17 cellular contexts compared by ENCODE assay signal in genomic region chr12:25242981-25243764, GRCh38. TPM values are rescaled to one million over a fixed set of nuclear protein-coding genes. Genes with fewer than 3 reads are reported as not detected.
A peak's percentile ranks its signal among the peaks of the same experiment; 100 is the strongest.
DNase-seq lines count a peak whose midpoint lies in the region; ATAC-seq, FAIRE-seq and TF ChIP-seq lines count a peak whose summit lies in the region.
"Had no signal": no experiment of that assay in that cellular context is flagged by ENCODE, and none has a peak within 500 bp of the region (broad histone marks: within the 10 kb centered on the region; RNA-seq: fewer than 3 reads in every experiment).

No MANE protein-coding gene starts in this region.

- H3K27ac ChIP-seq in GM23338 (ENCODE audit: low read depth) (no peak overlapping the region), small intestine (ENCODE audit: low read depth in 1 of 2, low read length in 1 of 2) (no peak overlapping the region)
- H3K27ac ChIP-seq: C4-2B, heart right ventricle had no signal

- no peaks in the 10 kb centered on the region for H3K27me3 ChIP-seq in GM23338 (ENCODE audit: insufficient read depth)
- H3K27me3 ChIP-seq in small intestine (ENCODE audit: control insufficient read depth in 2 of 2, insufficient read depth in 2 of 2, low read length in 2 of 2) = no peaks in the 10 kb centered on the region
- H3K27me3 ChIP-seq in HAP-1 (ENCODE audit: low read depth) = no peaks in the 10 kb centered on the region
- H3K27me3 ChIP-seq: heart right ventricle, MG63 had no signal

- H3K9me3 ChIP-seq in small intestine (ENCODE audit: control insufficient read depth, low read depth) (no peaks in the 10 kb centered on the region), HAP-1 (no peaks in the 10 kb centered on the region)
- H3K9me3 ChIP-seq: heart right ventricle, MG63 had no signal

- 23 to 61% (median 43%) methylated on average over 5 of the region's 5 CpGs for WGBS in small intestine, 3 donors

- H3K27me3 Mint-ChIP-seq in GM23338 (ENCODE audit: insufficient read depth, low read depth, poor library complexity) = no peaks in the 10 kb centered on the region
- H3K27me3 Mint-ChIP-seq: activated naive CD4-positive, alpha-beta T cell treated with anti-CD3 and anti-CD28 coated beads, Interleukin-2, amount 10 ng/mL, durations not matched to agents 7 days and 5 days; central memory CD8-positive, alpha-beta T cell; progenitor cell of endocrine pancreas had no signal

- peak overlapping the region; percentile 69; the same call in 1 of the 2 replicates for H3K27ac Mint-ChIP-seq in GM23338
- H3K27ac Mint-ChIP-seq: activated naive CD4-positive, alpha-beta T cell treated with anti-CD3 and anti-CD28 coated beads, Interleukin-2, amount 10 ng/mL, durations not matched to agents 7 days and 5 days had no signal

- H3K36me3 ChIP-seq in GM23338 (ENCODE audit: insufficient read depth) (no peaks in the 10 kb centered on the region), small intestine (ENCODE audit: control insufficient read depth in 2 of 2, insufficient read depth in 2 of 2, low read length in 2 of 2) (no peaks in the 10 kb centered on the region), HAP-1 (replicated peaks) (peaks cover 24% of the 10 kb centered on the region)

- no peak for FAIRE-seq in small intestine (lab: Jason Lieb, UNC)

- H3K79me2 ChIP-seq in GM23338 (replicated peaks; ENCODE audit: insufficient read depth) = peaks cover 83% of the 10 kb centered on the region

- ATAC-seq in GM23338 (no peak), HG03571 (IDR thresholded peaks at IDR 0.05; ENCODE audit: unreplicated experiment) (no peak), HG02610 (IDR thresholded peaks at IDR 0.05; ENCODE audit: unreplicated experiment) (no peak)
- ATAC-seq: heart right ventricle had no signal

- peaks cover 20% of the 10 kb centered on the region; the same call in 1 of the 2 replicates for H4K20me1 ChIP-seq in GM23338 (replicated peaks; ENCODE audit: insufficient read depth)

- in situ Hi-C loops in HAP-1 (cut with MboI; ENCODE audit: low sequenced_read_pairs) = no loop called here

- no peak for TF ChIP-seq CTCF in GM23338 (conservative IDR thresholded peaks at IDR 0.05; ENCODE audit: low read depth in 2 of 2)
- TF ChIP-seq CTCF in foreskin fibroblast (IDR thresholded peaks at IDR 0.05; ENCODE audit: low read depth, low read length) = no peak

- no peak overlapping the region for H3K4me2 ChIP-seq in GM23338

- no peak for DNase-seq in GM23338 (ENCODE audit: low spot score)
- peak; percentile 41 for DNase-seq in amniotic epithelial cell (ENCODE audit: low read depth)
- peak; percentile 2 to 19 for DNase-seq in foreskin fibroblast
- peak; percentile 90 for DNase-seq in small intestine
- no peak for DNase-seq in HAP-1 (ENCODE audit: low spot score in 2 of 2)
- DNase-seq: activated CD4-positive, CD25-positive, alpha-beta regulatory T cell treated with anti-CD3 and anti-CD28 coated beads, Interleukin-2, amount 50 U/mL, for 72 hours; activated naive CD4-positive, alpha-beta T cell treated with anti-CD3 and anti-CD28 coated beads, Interleukin-2, amount 10 ng/mL, durations not matched to agents 7 days and 5 days; heart right ventricle; MG63; stimulated activated CD4-positive, alpha-beta T cell treated with anti-CD3 and anti-CD28 coated beads, Interleukin-12 subunit alpha, Interleukin-12 subunit beta, amount 100 ng/mL, for 4 hours; T-helper 2 cell had no signal

- no peaks in the 10 kb centered on the region for H3K9me2 ChIP-seq in GM23338 (ENCODE audit: insufficient read depth)

- H3K4me1 Mint-ChIP-seq in GM23338 = peaks cover 4% of the 10 kb centered on the region; the same call in 2 of the 3 replicates

- no peak overlapping the region for H3K4me3 Mint-ChIP-seq in GM23338
- H3K4me3 Mint-ChIP-seq: activated naive CD4-positive, alpha-beta T cell treated with anti-CD3 and anti-CD28 coated beads, Interleukin-2, amount 10 ng/mL, durations not matched to agents 7 days and 5 days; central memory CD8-positive, alpha-beta T cell had no signal

- peaks cover 24% of the 10 kb centered on the region for H3K36me3 Mint-ChIP-seq in GM23338 (ENCODE audit: low read depth)

- H3K9me3 Mint-ChIP-seq in GM23338 = no peaks in the 10 kb centered on the region
- H3K9me3 Mint-ChIP-seq: activated naive CD4-positive, alpha-beta T cell treated with anti-CD3 and anti-CD28 coated beads, Interleukin-2, amount 10 ng/mL, durations not matched to agents 7 days and 5 days; central memory CD8-positive, alpha-beta T cell had no signal

- no peaks in the 10 kb centered on the region for H3K4me1 ChIP-seq in GM23338 (ENCODE audit: insufficient read depth)
- H3K4me1 ChIP-seq in small intestine (ENCODE audit: control insufficient read depth in 2 of 2, insufficient read depth in 1 of 2, low read depth in 1 of 2, low read length in 1 of 2) = no peaks in the 10 kb centered on the region
- 0 out of 2 replicates have a peak, but pooled peaks cover 4% of the 10 kb centered on the region for H3K4me1 ChIP-seq in HAP-1

- no peak overlapping the region for H3K4me3 ChIP-seq in GM23338
- H3K4me3 ChIP-seq in foreskin fibroblast (ENCODE audit: low read depth in 1 of 2, low read length in 2 of 2) = no peak overlapping the region
- H3K4me3 ChIP-seq in small intestine (ENCODE audit: low read depth in 1 of 2, low read length in 2 of 2) = no peak overlapping the region
- H3K4me3 ChIP-seq in HAP-1 = no peak overlapping the region
- H3K4me3 ChIP-seq: heart right ventricle, MG63 had no signal

- no peaks in the 10 kb centered on the region for H3F3A ChIP-seq in GM23338 (replicated peaks; ENCODE audit: low read depth)

- no peak overlapping the region for H2AFZ ChIP-seq in GM23338

TF ChIP-seq in GM23338, 12 proteins besides CTCF, POLR2A, EP300 and RAD21 (continues in another document):
- TF ChIP-seq REST (IDR thresholded peaks at IDR 0.05; ENCODE audit: unreplicated experiment) (no peak), JUNB (IDR thresholded peaks at IDR 0.05; ENCODE audit: unreplicated experiment) (no peak), EZH2 (IDR thresholded peaks at IDR 0.05; ENCODE audit: low read depth, unreplicated experiment) (no peak)

RNA-seq across cellular contexts. Expression of gene KRAS, which starts 7.6 kb away (rescaled TPM):
- 51.0 and 54.7 TPM in 2 replicates for total RNA-seq in GM23338 (2014; rRNA removed; shearing (Covaris generic))
- polyA plus RNA-seq in GM23338 (2016; fragmentation: Nextera tagmentation; extraction: Ambion mirVana) = 101 and 131 TPM in 2 replicates
- 10 to 100 TPM; 11.3 to 14.8 (median 14.5) TPM for polyA plus RNA-seq in small intestine

RNA-seq across cellular contexts. Expression of gene ETFRF1, which starts 48.1 kb away (rescaled TPM):
- 4.0 and 8.1 TPM in 2 replicates for total RNA-seq in GM23338 (2014; rRNA removed; shearing (Covaris generic))
- polyA plus RNA-seq in GM23338 (2016; fragmentation: Nextera tagmentation; extraction: Ambion mirVana) (13.9 and 14.2 TPM in 2 replicates), small intestine (10 to 100 TPM; 21.8 to 41.6 (median 32.2) TPM)

RNA-seq across cellular contexts. Expression of gene DNAI7, which starts 48.2 kb away (rescaled TPM):
- total RNA-seq in GM23338 (2014; rRNA removed; shearing (Covaris generic)) = not detected in 2 replicates
- 0.08 TPM in 1 of 2 replicates, not detected in the other for polyA plus RNA-seq in GM23338 (2016; fragmentation: Nextera tagmentation; extraction: Ambion mirVana)
- under 1 TPM in 1 of 3 donors, not detected in 2; 0.04 TPM for polyA plus RNA-seq in small intestine
- total RNA-seq: kidney epithelial cell had no signal

Comparison
In these comparisons a context has a peak if more than half of its experiments do, and no peak if none do; other contexts are left out.
1. DNase-seq: peak in amniotic epithelial cell (single experiment), foreskin fibroblast (2 of 2) and small intestine (single experiment); none in GM23338 (single experiment) and HAP-1 (0 of 2).